ENCODE assay signal across 1 cellular context in genomic region chr2:113302581-113302980, GRCh38. TPM values are rescaled to one million over a fixed set of nuclear protein-coding genes. Genes with fewer than 3 reads are reported as not detected.
"Had no signal": no experiment of that assay in that cellular context is flagged by ENCODE, and none has a peak within 500 bp of the region (broad histone marks: within the 10 kb centered on the region; RNA-seq: fewer than 3 reads in every experiment).

No MANE protein-coding gene starts in this region.

RNA-seq across cellular contexts. Expression of gene PAX8, which starts 23.9 kb away (rescaled TPM):
- total RNA-seq: hepatocyte had no signal
